In genomic region chr6:2765896-2766766, GRCh38 we compare ENCODE assay signal across 8 cellular contexts. TPM values are rescaled to one million over a fixed set of nuclear protein-coding genes. Genes with fewer than 3 reads are reported as not detected.
DNase-seq lines count a peak whose midpoint lies in the region; ATAC-seq, FAIRE-seq and TF ChIP-seq lines count a peak whose summit lies in the region.

No MANE protein-coding gene starts in this region.

- WGBS in adrenal gland, 4 donors = 0% methylated on average over 4 to 89 of the region's 91 CpGs
- WGBS in hepatocyte (ENCODE audit: low lambda C conversion rate, missing lambda C conversion rate) = 2% methylated on average over 63 of the region's 91 CpGs

- H3K4me1 ChIP-seq in Panc1 (ENCODE audit: control insufficient read depth, insufficient read depth, low read length) (peaks cover 33% of the 10 kb centered on the region), adrenal gland (replicated peaks in 1 of 2) (peaks cover 5 to 44% of the 10 kb centered on the region in 2 donors), hepatocyte (ENCODE audit: insufficient read depth) (peaks cover 32% of the 10 kb centered on the region), skeletal muscle satellite cell (ENCODE audit: control insufficient read depth, insufficient read depth, low read length) (peaks cover 40% of the 10 kb centered on the region)

- peaks cover 3% of the 10 kb centered on the region for H3K36me3 ChIP-seq in Panc1 (ENCODE audit: control insufficient read depth, insufficient read depth, low read length)
- H3K36me3 ChIP-seq in adrenal gland (replicated peaks in 1 of 2) = peaks cover 0 to 5% of the 10 kb centered on the region in 2 donors
- no peaks in the 10 kb centered on the region for H3K36me3 ChIP-seq in hepatocyte (replicated peaks; ENCODE audit: insufficient read depth, low read depth)
- peaks cover 9% of the 10 kb centered on the region for H3K36me3 ChIP-seq in skeletal muscle satellite cell (ENCODE audit: insufficient read depth, low read length)

- peaks cover 40% of the 10 kb centered on the region for H4K20me1 ChIP-seq in hepatocyte (ENCODE audit: insufficient read depth, poor library complexity, severe bottlenecking)

- peaks cover 50% of the 10 kb centered on the region for H3K79me2 ChIP-seq in hepatocyte

- DNase-seq in ACHN (peak; percentile 34), GM18507 (ENCODE audit: extremely low spot score, insufficient read length, low read depth) (peak; percentile 35), Panc1 (ENCODE audit: low read depth, low spot score) (no peak), adrenal gland (peak; percentile 41 to 74 (median 52)), hepatocyte (ENCODE audit: low spot score) (peak; percentile 75), NCI-H1694 treated with DMSO at 0.1 percent for 48 hours (lab: John Stamatoyannopoulos, UW) (no peak)

- H3K9me3 ChIP-seq in Panc1 (ENCODE audit: control insufficient read depth, insufficient read depth, low read depth, low read length) (no peaks in the 10 kb centered on the region), adrenal gland (replicated peaks in 1 of 3) (no peaks in the 10 kb centered on the region), hepatocyte (ENCODE audit: low read depth) (no peaks in the 10 kb centered on the region), skeletal muscle satellite cell (replicated peaks; ENCODE audit: low read length) (no peaks in the 10 kb centered on the region)

- H3K27ac ChIP-seq in Panc1 (ENCODE audit: low read length) (peak overlapping the region; percentile 87), adrenal gland (peak overlapping the region; percentile 54 to 99 (median 92)), hepatocyte (peak overlapping the region; percentile 92)

- peak overlapping the region; percentile 51 for H2AFZ ChIP-seq in hepatocyte

- peak overlapping the region; percentile 77 for H3K4me2 ChIP-seq in hepatocyte
- peak overlapping the region; percentile 89 for H3K4me2 ChIP-seq in skeletal muscle satellite cell (ENCODE audit: low read length)

- POLR2A ChIA-PET in Panc1 (lab: Charles Lee) = interaction anchor here (0.6 to 1.4 kb wide), 3 partner anchors 9 to 792 kb away, joined by 3 to 4 read pairs (median 3); no protein-coding TSS in a partner anchor

- H3K4me3 ChIP-seq in Panc1 (ENCODE audit: low read depth in 2 of 2, low read length in 2 of 2) (peak overlapping the region; percentile 89 to 91), adrenal gland (peak overlapping the region; percentile 44 to 93 (median 75)), hepatocyte (peak overlapping the region; percentile 63), skeletal muscle satellite cell (ENCODE audit: low read length) (peak overlapping the region; percentile 93)

- no peaks in the 10 kb centered on the region for H3K9me2 ChIP-seq in hepatocyte (replicated peaks; ENCODE audit: insufficient read depth)

- TF ChIP-seq CTCF in Panc1 (IDR thresholded peaks at IDR 0.05) (no peak), adrenal gland (IDR thresholded peaks at IDR 0.05) (no peak), hepatocyte (IDR thresholded peaks at IDR 0.05; ENCODE audit: poor library complexity) (no peak)

- FAIRE-seq in GM18507 (lab: Jason Lieb, UNC) = no peak

- H3K9ac ChIP-seq in skeletal muscle satellite cell (ENCODE audit: low read depth, low read length) = peak overlapping the region; percentile 92

- ATAC-seq in HG02943 (IDR thresholded peaks at IDR 0.05; ENCODE audit: low read depth, unreplicated experiment) (peak; percentile 1), Panc1 (peak; percentile 56)

- peak in 1 of 2 donors; percentile 14 for TF ChIP-seq POLR2A in adrenal gland (IDR thresholded peaks at IDR 0.05)

- CTCF ChIA-PET in Panc1 (lab: Charles Lee) = interaction anchor here (0.6 to 1.4 kb wide), 2 partner anchors 80 to 637 kb away, joined by 3 read pairs; no protein-coding TSS in a partner anchor

- in situ Hi-C loops in ACHN (cut with HindIII; ENCODE audit: low pct_ligation_motif_present, low pct_unique_long_range_greater_than_20kb, low sequenced_read_pairs) = no loop called here
- in situ Hi-C loops in Panc1 (cut with HindIII; ENCODE audit: low pct_unique_long_range_greater_than_20kb, low sequenced_read_pairs) = no loop called here

- intact Hi-C loops in Panc1 (cut with micrococcal nuclease; ENCODE audit: unreplicated experiment) = no loop called here
- intact Hi-C loops in adrenal gland (cut with DNase I) = no loop called here

- H3K27me3 ChIP-seq in Panc1 (ENCODE audit: control insufficient read depth, insufficient read depth, low read length) (no peaks in the 10 kb centered on the region), adrenal gland (no peaks in the 10 kb centered on the region), hepatocyte (no peaks in the 10 kb centered on the region), skeletal muscle satellite cell (ENCODE audit: control insufficient read depth, insufficient read depth, low read length) (no peaks in the 10 kb centered on the region)

- BruUV-seq in Panc1 (replicated peaks; lab: Mats Ljungman, UMichigan) = no TSS peak

RNA-seq across cellular contexts. Expression of gene WRNIP1, which starts 0.9 kb away (rescaled TPM):
- total RNA-seq in Panc1 (2021; ENCODE audit: unreplicated experiment) = 69.1 TPM
- 66.7 TPM for polyA plus RNA-seq in Panc1 (2012; ENCODE audit: insufficient read length)
- 10 to 100 TPM; 27.7 to 82.2 (median 55.7) TPM for total RNA-seq in adrenal gland
- 10 to 100 TPM; 37.9 to 63.0 (median 61.0) TPM for polyA plus RNA-seq in adrenal gland
- 47.6 TPM in 2 replicates for total RNA-seq in hepatocyte
- polyA plus RNA-seq in hepatocyte = 44.9 and 54.6 TPM in 2 replicates
- total RNA-seq in skeletal muscle satellite cell (2012; rRNA removed) = 24.6 and 34.9 TPM in 2 replicates

RNA-seq across cellular contexts. Expression of gene MYLK4, which starts 15.4 kb away (rescaled TPM):
- total RNA-seq in Panc1 (2021; ENCODE audit: unreplicated experiment) (0.85 TPM), adrenal gland (under 1 TPM; 0.35 to 0.90 (median 0.69) TPM), hepatocyte (0.28 and 0.43 TPM in 2 replicates)
- polyA plus RNA-seq in Panc1 (2012; ENCODE audit: insufficient read length) = 0.30 TPM
- polyA plus RNA-seq in adrenal gland (under 1 TPM; 0.46 to 0.84 (median 0.48) TPM), hepatocyte (0.29 and 0.36 TPM in 2 replicates)
- total RNA-seq in skeletal muscle satellite cell (2012; rRNA removed) = 0.22 and 0.25 TPM in 2 replicates

Comparison
In these comparisons a context has a peak if more than half of its experiments do, and no peak if none do; other contexts are left out.
1. DNase-seq: peak in ACHN (single experiment), GM18507 (single experiment), adrenal gland (7 of 7) and hepatocyte (single experiment); none in Panc1 (single experiment) and NCI-H1694 treated with DMSO at 0.1 percent for 48 hours (single experiment).
2. Peak in every context shown above with its lines, with median percentiles within 50 percentile points of each other: H3K27ac ChIP-seq and H3K4me3 ChIP-seq.